Comparison of ENCODE assay signal across 9 cellular contexts in genomic region chr13:51223284-51224270, GRCh38. TPM values are rescaled to one million over a fixed set of nuclear protein-coding genes. Genes with fewer than 3 reads are reported as not detected.
DNase-seq lines count a peak whose midpoint lies in the region; ATAC-seq and TF ChIP-seq lines count a peak whose summit lies in the region.
"Had no signal": no experiment of that assay in that cellular context is flagged by ENCODE, and none has a peak within 500 bp of the region (broad histone marks: within the 10 kb centered on the region; RNA-seq: fewer than 3 reads in every experiment).

No MANE protein-coding gene starts in this region.

- no peak overlapping the region for H3K27ac ChIP-seq in KMS-11
- peak overlapping the region in 2 of 4 donors; percentile 18 to 20 for H3K27ac ChIP-seq in esophagus squamous epithelium

- H3K36me3 ChIP-seq in KMS-11 (ENCODE audit: insufficient read depth) (no peaks in the 10 kb centered on the region), esophagus squamous epithelium (no peaks in the 10 kb centered on the region), MG63 (no peaks in the 10 kb centered on the region)

- no peak overlapping the region for H3K27ac Mint-ChIP-seq in neural crest cell (ENCODE audit: unreplicated experiment)

- H3K4me1 ChIP-seq in KMS-11 (ENCODE audit: low read depth, poor library complexity, severe bottlenecking) = no peaks in the 10 kb centered on the region
- H3K4me1 ChIP-seq in esophagus squamous epithelium = peaks cover 0 to 25% (median 6%) of the 10 kb centered on the region in 3 donors

- no peak overlapping the region for H2AFZ ChIP-seq in KMS-11 (ENCODE audit: low read depth)

- H3K9me3 Mint-ChIP-seq in neural crest cell = no peaks in the 10 kb centered on the region

- ATAC-seq in GM18520 (IDR thresholded peaks at IDR 0.05; ENCODE audit: unreplicated experiment) = no peak

- DNase-seq in Ammon's horn (ENCODE audit: low spot score) = peak; percentile 86
- no peak for DNase-seq in esophagus squamous epithelium (lab: John Stamatoyannopoulos, UW)
- DNase-seq in neural crest cell (ENCODE audit: low read depth, low spot score) = no peak
- no peak for DNase-seq in OCI-M1 (lab: John Stamatoyannopoulos, UW)
- DNase-seq in H4 (ENCODE audit: low spot score) = no peak
- no peak for DNase-seq in MG63
- DNase-seq: NCI-H226 had no signal

- 62 to 70% methylated on average over 17 to 19 of the region's 19 CpGs for WGBS in esophagus squamous epithelium, 2 donors

- H3K4me3 Mint-ChIP-seq in neural crest cell = peak overlapping the region; percentile 92

- H3K9me3 ChIP-seq in esophagus squamous epithelium (no peaks in the 10 kb centered on the region), MG63 (no peaks in the 10 kb centered on the region)

- H3K27me3 Mint-ChIP-seq in neural crest cell (ENCODE audit: low read depth) = peaks cover 47% of the 10 kb centered on the region

- TF ChIP-seq CTCF in KMS-11 (conservative IDR thresholded peaks at IDR 0.05; ENCODE audit: low read depth, low read length) (no peak), esophagus squamous epithelium (IDR thresholded peaks at IDR 0.05) (no peak), neural crest cell (conservative IDR thresholded peaks at IDR 0.05) (no peak)

- H3K27me3 ChIP-seq in KMS-11 (ENCODE audit: insufficient read depth, low read depth) = no peaks in the 10 kb centered on the region
- peaks cover 0 to 58% (median 0%) of the 10 kb centered on the region in 4 donors for H3K27me3 ChIP-seq in esophagus squamous epithelium
- peaks cover 8% of the 10 kb centered on the region for H3K27me3 ChIP-seq in MG63

- H4K20me1 ChIP-seq in KMS-11 (ENCODE audit: insufficient read depth) = no peaks in the 10 kb centered on the region

- peaks cover 11% of the 10 kb centered on the region for H3K4me1 Mint-ChIP-seq in neural crest cell

- H3K4me3 ChIP-seq in KMS-11 (IDR thresholded peaks at IDR 0.05; ENCODE audit: insufficient read depth, low read depth, low read length) = no peak overlapping the region
- peak overlapping the region; percentile 45 to 95 (median 65) for H3K4me3 ChIP-seq in esophagus squamous epithelium
- no peak overlapping the region for H3K4me3 ChIP-seq in MG63

- H3K9ac ChIP-seq in KMS-11 = no peak overlapping the region

- H3K4me2 ChIP-seq in KMS-11 = peak overlapping the region; percentile 42; the same call in 1 of the 2 replicates

- intact Hi-C loops in esophagus squamous epithelium (cut with DNase I) = no loop called here

- H3K36me3 Mint-ChIP-seq in neural crest cell (ENCODE audit: low read depth) = peaks cover 3% of the 10 kb centered on the region

- no peaks in the 10 kb centered on the region for H3K79me2 ChIP-seq in KMS-11 (ENCODE audit: insufficient read depth, low read depth)

- no peak for TF ChIP-seq POLR2A in esophagus squamous epithelium (IDR thresholded peaks at IDR 0.05)

RNA-seq across cellular contexts. Expression of gene FAM124A, which starts 1.4 kb away (rescaled TPM):
- 1 to 10 TPM in 3 of 4 donors, under 1 TPM in 1; 0.45 to 2.5 (median 1.3) TPM for total RNA-seq in esophagus squamous epithelium
- 3.7 and 3.8 TPM in 2 replicates for total RNA-seq in neural crest cell
- 0.55 and 1.0 TPM in 2 replicates for total RNA-seq in H4 (2014; rRNA removed; shearing (Covaris generic))
- 0.20 and 0.39 TPM in 2 replicates for total RNA-seq in MG63 (2014; rRNA removed; shearing (Covaris generic); ENCODE audit: low replicate concordance)

Comparison
In these comparisons a context has a peak if more than half of its experiments do, and no peak if none do; other contexts are left out.
1. H3K4me3 ChIP-seq: peak in esophagus squamous epithelium (4 of 4); none in KMS-11 (single experiment) and MG63 (single experiment).